In the genomic region with DNA sequence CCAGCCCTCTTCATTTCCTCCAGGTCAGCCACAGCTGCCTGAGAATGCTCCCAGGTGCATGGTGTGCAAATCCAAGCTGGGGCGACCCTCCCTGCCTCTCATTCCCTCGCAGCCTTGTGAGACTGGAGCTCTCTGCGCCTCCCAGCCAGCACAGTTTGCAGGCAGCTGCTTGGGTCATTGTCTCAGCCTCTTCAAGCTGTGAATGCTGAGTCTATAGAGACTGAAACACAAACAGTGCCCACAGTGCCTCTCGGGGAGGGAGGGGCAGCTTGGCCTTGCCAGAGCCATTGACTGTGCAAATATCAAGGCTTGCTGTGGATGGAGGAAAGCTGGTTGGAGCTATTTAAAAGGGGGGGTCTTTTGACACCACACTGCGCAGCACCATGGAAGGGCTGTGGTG, we compare ENCODE assay signal across 12 cellular contexts. TPM values are rescaled to one million over a fixed set of nuclear protein-coding genes. Genes with fewer than 3 reads are reported as not detected.
A peak's percentile ranks its signal among the peaks of the same experiment; 100 is the strongest.
DNase-seq lines count a peak whose midpoint lies in the region; ATAC-seq lines count a peak whose summit lies in the region.
"Had no signal": no experiment of that assay in that cellular context is flagged by ENCODE, and none has a peak within 500 bp of the region (broad histone marks: within the 10 kb centered on the region; RNA-seq: fewer than 3 reads in every experiment).

No MANE protein-coding gene starts in this region.

- no peak overlapping the region for H3K4me3 ChIP-seq in mesodermal cell (ENCODE audit: extremely low read depth, insufficient read depth, low read length, poor library complexity, severe bottlenecking)
- H3K4me3 ChIP-seq in aorta (ENCODE audit: low read length in 2 of 2) = no peak overlapping the region
- H3K4me3 ChIP-seq: GM12878, MG63 had no signal

- H3K27me3 ChIP-seq in aorta (ENCODE audit: control insufficient read depth in 1 of 2, insufficient read depth in 2 of 2, low read length in 1 of 2) = no peaks in the 10 kb centered on the region

- H3K4me1 Mint-ChIP-seq in effector memory CD8-positive, alpha-beta T cell (ENCODE audit: low read depth in 2 of 2) = peaks cover 5 to 7% of the 10 kb centered on the region in 2 donors

- peaks cover 72% of the 10 kb centered on the region for H3K4me1 ChIP-seq in mesodermal cell (ENCODE audit: control insufficient read depth, insufficient read depth, low read length, poor library complexity, severe bottlenecking)
- peaks cover 0 to 7% of the 10 kb centered on the region in 2 donors for H3K4me1 ChIP-seq in aorta (ENCODE audit: control insufficient read depth in 1 of 2, insufficient read depth in 2 of 2, low read length in 2 of 2)

- no peaks in the 10 kb centered on the region for H3K9me3 ChIP-seq in mesodermal cell (ENCODE audit: control insufficient read depth, low read length)
- H3K9me3 ChIP-seq in aorta (ENCODE audit: control insufficient read depth, low read length) = no peaks in the 10 kb centered on the region
- H3K9me3 ChIP-seq: MG63 had no signal

- no peak overlapping the region for H3K27ac Mint-ChIP-seq in effector memory CD8-positive, alpha-beta T cell
- H3K27ac Mint-ChIP-seq: activated B cell treated with CpG ODN at 0.5 μM for 24 hours, immature natural killer cell had no signal

- WGBS in mesodermal cell (ENCODE audit: insufficient coverage in 2 of 2), 2 experiments = 48% methylated on average over 4 of the region's 5 CpGs
- 9 to 21% methylated on average over 5 of the region's 5 CpGs for WGBS in aorta, 2 donors

- intact Hi-C loops in Right ventricle myocardium superior (cut with DNase I) = no loop called here
- intact Hi-C loops in cardiac septum (cut with DNase I) = no loop called here
- intact Hi-C loops in aorta (cut with DNase I) = loop anchor here in 1 of 2 donors (10.0 kb wide), 1 partner anchor 49 kb away; no protein-coding TSS in a partner anchor

- no peaks in the 10 kb centered on the region for H3K36me3 Mint-ChIP-seq in effector memory CD8-positive, alpha-beta T cell (ENCODE audit: insufficient read depth)
- H3K36me3 Mint-ChIP-seq: immature natural killer cell had no signal

- no peaks in the 10 kb centered on the region for H3K9me3 Mint-ChIP-seq in effector memory CD8-positive, alpha-beta T cell
- H3K9me3 Mint-ChIP-seq: activated B cell treated with CpG ODN at 0.5 μM for 24 hours, immature natural killer cell had no signal

- ATAC-seq in Right ventricle myocardium superior (ENCODE audit: poor library complexity) (peak; percentile 24), aorta (ENCODE audit: low FRiP score) (peak; percentile 63)
- ATAC-seq in effector memory CD8-positive, alpha-beta T cell (replicated peaks) = no peak
- ATAC-seq: GM12878 had no signal

- H3K27me3 Mint-ChIP-seq in effector memory CD8-positive, alpha-beta T cell = peaks cover 68 to 98% of the 10 kb centered on the region in 2 donors

- no peak for DNase-seq in Right ventricle myocardium superior
- DNase-seq in cardiac septum (ENCODE audit: low spot score) = no peak
- DNase-seq in brain pericyte (ENCODE audit: low read depth, low spot score) = peak; percentile 83
- DNase-seq in aorta = no peak
- DNase-seq in HT-29 (ENCODE audit: low spot score) = no peak
- no peak for DNase-seq in effector memory CD8-positive, alpha-beta T cell
- no peak for DNase-seq in SW480 (ENCODE audit: low spot score)
- DNase-seq: activated B cell treated with CpG ODN at 0.5 μM for 24 hours, immature natural killer cell, MG63 had no signal

- H3K36me3 ChIP-seq in mesodermal cell (ENCODE audit: control insufficient read depth, insufficient read depth, low read length) = peaks cover 45% of the 10 kb centered on the region
- no peaks in the 10 kb centered on the region for H3K36me3 ChIP-seq in aorta (ENCODE audit: control insufficient read depth in 1 of 2, insufficient read depth in 2 of 2, low read length in 1 of 2)
- H3K36me3 ChIP-seq: MG63 had no signal

- no peak overlapping the region for H3K4me3 Mint-ChIP-seq in effector memory CD8-positive, alpha-beta T cell
- H3K4me3 Mint-ChIP-seq: activated B cell treated with CpG ODN at 0.5 μM for 24 hours, immature natural killer cell had no signal

- H3K27ac ChIP-seq in mesodermal cell (ENCODE audit: low read depth, low read length, severe bottlenecking) = peak overlapping the region; percentile 31
- peak overlapping the region in 1 of 2 donors; percentile 53 for H3K27ac ChIP-seq in aorta (ENCODE audit: low read depth in 1 of 2, low read length in 2 of 2)

RNA-seq across cellular contexts. Expression of a gene that starts 10.6 kb away (rescaled TPM):
- total RNA-seq in Right ventricle myocardium superior (14.4 TPM), cardiac septum (23.8 TPM), aorta (10 to 100 TPM; 33.3 to 37.3 TPM)
- 27.1 TPM for polyA plus RNA-seq in mesodermal cell (2013, experiment 1 of 2)
- polyA plus RNA-seq in mesodermal cell (2013, experiment 2 of 2) = 21.1 TPM
- polyA plus RNA-seq in aorta = 10 to 100 TPM in 1 of 2 donors, 1 to 10 TPM in 1; 2.9 to 26.7 TPM
- total RNA-seq in HT-29 (2014; rRNA removed; shearing (Covaris generic)) = 21.1 and 25.5 TPM in 2 replicates
